In the genomic region with DNA sequence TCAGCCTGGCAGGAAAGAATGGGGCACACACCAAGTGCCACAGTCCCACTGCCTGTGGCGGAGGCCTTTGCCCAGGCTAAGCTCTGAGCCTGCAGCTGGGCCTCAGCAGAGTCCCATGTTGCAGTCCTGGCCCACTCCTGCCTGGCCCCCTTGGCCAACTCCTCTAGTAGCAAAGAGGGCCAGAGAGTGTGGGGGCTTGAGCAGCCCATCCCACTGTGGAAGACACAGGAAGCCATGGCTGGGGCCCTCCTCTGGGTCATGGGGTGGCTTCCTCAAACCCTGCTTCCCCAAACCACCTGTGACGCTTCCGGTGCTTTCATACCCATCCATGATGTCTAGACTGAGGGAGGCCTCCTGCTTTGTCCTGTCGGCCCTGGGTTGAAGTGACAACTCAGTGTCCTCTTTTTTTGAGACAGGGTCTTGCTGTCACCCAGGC, we compare ENCODE assay signal across 8 cellular contexts. TPM values are rescaled to one million over a fixed set of nuclear protein-coding genes. Genes with fewer than 3 reads are reported as not detected.
DNase-seq lines count a peak whose midpoint lies in the region; ATAC-seq and TF ChIP-seq lines count a peak whose summit lies in the region.

No MANE protein-coding gene starts in this region.

- 58 to 66% (median 61%) methylated on average over 4 of the region's 4 CpGs for WGBS in stomach, 5 donors

- H3K4me3 ChIP-seq in stomach: no peak overlapping the region

- H3K27ac ChIP-seq in epithelial cell of prostate: peak overlapping the region; percentile 50
- H3K27ac ChIP-seq in stomach: peak overlapping the region in 4 of 5 donors; percentile 67 to 82 (median 72)

- peaks cover 38 to 80% (median 71%) of the 10 kb centered on the region in 4 donors for H3K36me3 ChIP-seq in stomach

- peaks cover 98% of the 10 kb centered on the region for H3K4me1 Mint-ChIP-seq in activated T-cell treated with anti-CD3 and anti-CD28 coated beads, Interleukin-2, amount 50 U/mL, for 72 hours (ENCODE audit: low read depth)

- H3K27me3 Mint-ChIP-seq in activated T-cell treated with anti-CD3 and anti-CD28 coated beads, Interleukin-2, amount 50 U/mL, for 72 hours (ENCODE audit: low read depth): no peaks in the 10 kb centered on the region

- intact Hi-C loops in stomach (cut with DNase I; ENCODE audit: low total_unique reads): no loop called here

- peak overlapping the region in 1 of 2 donors; percentile 25 for H3K4me3 Mint-ChIP-seq in activated T-cell treated with anti-CD3 and anti-CD28 coated beads, Interleukin-2, amount 50 U/mL, for 72 hours

- no peak for TF ChIP-seq CTCF in stomach (IDR thresholded peaks at IDR 0.05)
- TF ChIP-seq CTCF in GM13976 (IDR thresholded peaks at IDR 0.05; ENCODE audit: borderline replicate concordance, control extremely low read depth, extremely low read depth, insufficient read depth, missing control alignments): no peak

- H3K9me3 ChIP-seq in stomach: no peaks in the 10 kb centered on the region

- peaks cover 74 to 100% (median 98%) of the 10 kb centered on the region in 4 donors for H3K4me1 ChIP-seq in stomach

- peak; percentile 10 to 13 for ATAC-seq in activated T-cell treated with anti-CD3 and anti-CD28 coated beads, Interleukin-2, amount 50 U/mL, for 72 hours (replicated peaks in 1 of 2)
- ATAC-seq in HG02870 (IDR thresholded peaks at IDR 0.05; ENCODE audit: unreplicated experiment): no peak
- ATAC-seq in GM18519 (IDR thresholded peaks at IDR 0.05; ENCODE audit: low FRiP score, unreplicated experiment): no peak

- no peak for TF ChIP-seq EP300 in stomach (IDR thresholded peaks at IDR 0.05)

- peak; percentile 34 to 36 for DNase-seq in activated T-cell treated with anti-CD3 and anti-CD28 coated beads, Interleukin-2, amount 50 U/mL, for 72 hours
- no peak for DNase-seq in activated T-cell treated with anti-CD3 and anti-CD28 coated beads for 4 hours
- peak; percentile 67 for DNase-seq in RPMI8226
- DNase-seq in epithelial cell of prostate (ENCODE audit: low read depth, low spot score): no peak
- no peak for DNase-seq in stomach
- DNase-seq in GM13976 (ENCODE audit: low spot score): no peak

- no peaks in the 10 kb centered on the region for H3K27me3 ChIP-seq in stomach

- TF ChIP-seq POLR2A in stomach (IDR thresholded peaks at IDR 0.05): no peak

- in situ Hi-C loops in GM13976 (cut with MboI; ENCODE audit: low sequenced_read_pairs, unreplicated experiment): loop anchor here (25.0 kb wide), 2 partner anchors 661 to 836 kb away; a partner anchor contains a TSS

- peaks cover 20 to 45% of the 10 kb centered on the region in 2 donors for H3K36me3 Mint-ChIP-seq in activated T-cell treated with anti-CD3 and anti-CD28 coated beads, Interleukin-2, amount 50 U/mL, for 72 hours (ENCODE audit: insufficient read depth in 2 of 2)

- peak overlapping the region; percentile 59 for H3K27ac Mint-ChIP-seq in activated T-cell treated with anti-CD3 and anti-CD28 coated beads, Interleukin-2, amount 50 U/mL, for 72 hours

- no peaks in the 10 kb centered on the region for H3K9me3 Mint-ChIP-seq in activated T-cell treated with anti-CD3 and anti-CD28 coated beads, Interleukin-2, amount 50 U/mL, for 72 hours

RNA-seq across cellular contexts. Expression of a gene that starts 5.8 kb away (rescaled TPM):
- 10 to 100 TPM; 78.3 to 82.0 TPM for total RNA-seq in activated T-cell treated with anti-CD3 and anti-CD28 coated beads, Interleukin-2, amount 50 U/mL, for 72 hours
- total RNA-seq in stomach: 100 to 1,000 TPM in 2 of 5 donors, 10 to 100 TPM in 3; 36.9 to 684 (median 86.5) TPM
- polyA plus RNA-seq in stomach: 100 to 1,000 TPM; 195 to 221 (median 200) TPM

RNA-seq across cellular contexts. Expression of a gene that starts 6.4 kb away (rescaled TPM):
- 100 to 1,000 TPM; 779 to 836 TPM for total RNA-seq in activated T-cell treated with anti-CD3 and anti-CD28 coated beads, Interleukin-2, amount 50 U/mL, for 72 hours
- total RNA-seq in stomach: 100 to 1,000 TPM; 155 to 438 (median 370) TPM
- 100 to 1,000 TPM; 592 to 929 (median 872) TPM for polyA plus RNA-seq in stomach

RNA-seq across cellular contexts. Expression of a gene that starts 24.7 kb away (rescaled TPM):
- total RNA-seq in activated T-cell treated with anti-CD3 and anti-CD28 coated beads, Interleukin-2, amount 50 U/mL, for 72 hours: 10 to 100 TPM; 49.5 to 58.3 TPM
- total RNA-seq in stomach: 10 to 100 TPM; 15.8 to 47.3 (median 20.0) TPM
- 1 to 10 TPM; 5.1 to 9.5 (median 8.8) TPM for polyA plus RNA-seq in stomach

RNA-seq across cellular contexts. Expression of a gene that starts 43.8 kb away (rescaled TPM):
- under 1 TPM; 0.34 to 0.58 TPM for total RNA-seq in activated T-cell treated with anti-CD3 and anti-CD28 coated beads, Interleukin-2, amount 50 U/mL, for 72 hours
- 1 to 10 TPM in 1 of 5 donors, under 1 TPM in 2, not detected in 2; 0.29 to 4.0 (median 0.37) TPM for total RNA-seq in stomach
- polyA plus RNA-seq in stomach: under 1 TPM; 0.06 to 0.15 (median 0.08) TPM

Comparison
In these comparisons a context has a peak if more than half of its experiments do, and no peak if none do; other contexts are left out.
1. DNase-seq: peak in activated T-cell treated with anti-CD3 and anti-CD28 coated beads, Interleukin-2, amount 50 U/mL, for 72 hours (2 of 2) and RPMI8226 (single experiment); none in activated T-cell treated with anti-CD3 and anti-CD28 coated beads for 4 hours (single experiment), epithelial cell of prostate (single experiment), stomach (single experiment) and GM13976 (single experiment).
2. ATAC-seq: peak in activated T-cell treated with anti-CD3 and anti-CD28 coated beads, Interleukin-2, amount 50 U/mL, for 72 hours (2 of 2); none in HG02870 (single experiment) and GM18519 (single experiment).